ENCODE assay signal across 14 cellular contexts in the genomic region with DNA sequence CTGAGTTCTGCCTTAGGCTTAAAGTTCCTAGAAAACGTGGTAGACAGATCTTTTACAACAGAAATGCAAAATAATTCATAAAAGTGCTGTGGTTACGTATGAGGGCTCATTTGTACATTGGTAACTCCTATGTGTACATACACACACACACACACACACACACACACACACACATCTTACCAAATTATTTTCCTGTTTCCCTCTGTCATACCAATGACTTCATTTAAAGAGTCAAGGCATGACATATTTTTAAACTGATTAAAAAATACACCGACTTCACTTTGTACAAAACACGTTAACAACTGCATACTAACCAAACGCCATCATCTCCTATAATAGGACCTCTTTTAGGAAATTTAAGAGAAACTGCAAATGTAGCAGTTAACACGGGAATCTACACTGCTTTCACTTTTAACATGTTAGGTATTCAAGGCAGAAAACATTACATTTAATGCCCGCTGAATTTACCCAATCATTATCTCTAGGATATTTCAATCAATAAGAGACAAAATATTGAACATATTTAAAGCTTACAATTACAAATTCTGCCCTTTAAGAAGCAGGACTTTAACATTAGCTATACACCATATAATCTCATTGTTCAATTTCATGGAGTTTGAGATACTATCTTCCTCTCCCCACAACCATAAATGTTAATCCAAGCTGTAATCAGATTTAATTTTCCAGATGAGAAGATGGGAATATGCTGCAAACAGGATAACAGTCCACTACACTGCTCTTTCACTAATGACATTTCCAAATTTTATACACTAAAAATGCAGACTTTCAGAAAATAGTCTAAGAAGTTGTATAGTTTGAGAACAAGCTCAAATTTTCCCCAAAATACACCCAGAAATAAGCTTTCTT.
A peak's percentile ranks its signal among the peaks of the same experiment; 100 is the strongest.
DNase-seq lines count a peak whose midpoint lies in the region; ATAC-seq, FAIRE-seq and TF ChIP-seq lines count a peak whose summit lies in the region.
"Had no signal": no experiment of that assay in that cellular context is flagged by ENCODE, and none has a peak within 500 bp of the region (broad histone marks: within the 10 kb centered on the region; RNA-seq: fewer than 3 reads in every experiment).

No MANE protein-coding gene starts in this region.

- H3K36me3 ChIP-seq in BLaER1: no peaks in the 10 kb centered on the region
- no peaks in the 10 kb centered on the region for H3K36me3 ChIP-seq in kidney (ENCODE audit: control insufficient read depth in 1 of 2, insufficient read depth in 2 of 2, low read length in 2 of 2)
- H3K36me3 ChIP-seq: thoracic aorta had no signal

- peaks cover 10% of the 10 kb centered on the region for H3K4me1 Mint-ChIP-seq in activated B cell treated with CpG ODN at 0.5 μM for 24 hours
- H3K4me1 Mint-ChIP-seq in activated CD4-positive, alpha-beta T cell treated with anti-CD3 and anti-CD28 coated beads, Interleukin-2, amount 10 ng/mL, durations not matched to agents 24 days and 14 days: peaks cover 8% of the 10 kb centered on the region

- no peak for TF ChIP-seq POLR2A in GM12892 (IDR thresholded peaks at IDR 0.05; ENCODE audit: low read depth, low read length)

- intact Hi-C loops in activated B cell treated with CpG ODN at 0.5 μM for 24 hours (cut with micrococcal nuclease): no loop called here
- intact Hi-C loops in kidney (cut with DNase I): no loop called here
- intact Hi-C loops in activated CD4-positive, alpha-beta T cell treated with anti-CD3 and anti-CD28 coated beads, Interleukin-2, amount 10 ng/mL, durations not matched to agents 24 days and 14 days (cut with micrococcal nuclease): no loop called here

- H3K27ac ChIP-seq in BLaER1 (no peak overlapping the region), kidney (ENCODE audit: low read depth in 2 of 2, low read length in 2 of 2) (no peak overlapping the region)
- H3K27ac ChIP-seq: thoracic aorta had no signal

- H3K27me3 ChIP-seq in BLaER1: no peaks in the 10 kb centered on the region

- H3K9ac ChIP-seq in BLaER1: no peak overlapping the region
- no peak overlapping the region for H3K9ac ChIP-seq in kidney (ENCODE audit: low read length in 2 of 2)

- no peaks in the 10 kb centered on the region for H3K9me3 Mint-ChIP-seq in activated B cell treated with CpG ODN at 0.5 μM for 24 hours
- H3K9me3 Mint-ChIP-seq in activated CD4-positive, alpha-beta T cell treated with anti-CD3 and anti-CD28 coated beads, Interleukin-2, amount 10 ng/mL, durations not matched to agents 24 days and 14 days: peaks cover 4% of the 10 kb centered on the region

- peaks cover 4% of the 10 kb centered on the region; the same call in 1 of the 2 replicates for H3K9me3 ChIP-seq in BLaER1
- H3K9me3 ChIP-seq in kidney (ENCODE audit: control insufficient read depth in 1 of 2, low read length in 2 of 2): no peaks in the 10 kb centered on the region
- H3K9me3 ChIP-seq: thoracic aorta had no signal

- TF ChIP-seq CTCF in activated B cell treated with CpG ODN at 0.5 μM for 24 hours (IDR thresholded peaks at IDR 0.05): no peak
- no peak for TF ChIP-seq CTCF in kidney (IDR thresholded peaks at IDR 0.05; ENCODE audit: borderline replicate concordance, extremely low read depth, insufficient read depth)

- no peak for ATAC-seq in activated B cell treated with CpG ODN at 0.5 μM for 24 hours (ENCODE audit: low read depth)

- FAIRE-seq in GM12892 (lab: Jason Lieb, UNC) (peak; percentile 42), kidney (lab: Jason Lieb, UNC) (no peak)
- FAIRE-seq: keratinocyte had no signal

- DNase-seq in GM12892 (ENCODE audit: insufficient read length) (no peak), activated B cell treated with CpG ODN at 0.5 μM for 24 hours (no peak), kidney (no peak), SW480 (ENCODE audit: low spot score) (no peak), NCI-H2196 (lab: John Stamatoyannopoulos, UW; ENCODE audit: unreplicated experiment) (no peak), NCI-H2107 (lab: John Stamatoyannopoulos, UW) (no peak)
- no peak for DNase-seq in activated CD4-positive, alpha-beta T cell treated with anti-CD3 and anti-CD28 coated beads, Interleukin-2, amount 10 ng/mL, durations not matched to agents 24 days and 14 days
- DNase-seq: central memory CD4-positive, alpha-beta T cell; DND-41; Right ventricle myocardium superior had no signal

- H3K36me3 Mint-ChIP-seq in activated B cell treated with CpG ODN at 0.5 μM for 24 hours (ENCODE audit: low read depth): peaks cover 5% of the 10 kb centered on the region
- no peaks in the 10 kb centered on the region for H3K36me3 Mint-ChIP-seq in activated CD4-positive, alpha-beta T cell treated with anti-CD3 and anti-CD28 coated beads, Interleukin-2, amount 10 ng/mL, durations not matched to agents 24 days and 14 days (ENCODE audit: low read depth)

- no peaks in the 10 kb centered on the region for H3K27me3 Mint-ChIP-seq in activated B cell treated with CpG ODN at 0.5 μM for 24 hours
- no peaks in the 10 kb centered on the region for H3K27me3 Mint-ChIP-seq in activated CD4-positive, alpha-beta T cell treated with anti-CD3 and anti-CD28 coated beads, Interleukin-2, amount 10 ng/mL, durations not matched to agents 24 days and 14 days
- H3K27me3 Mint-ChIP-seq: progenitor cell of endocrine pancreas had no signal

- H3K4me3 Mint-ChIP-seq in activated B cell treated with CpG ODN at 0.5 μM for 24 hours: peak overlapping the region; percentile 65
- H3K4me3 Mint-ChIP-seq in activated CD4-positive, alpha-beta T cell treated with anti-CD3 and anti-CD28 coated beads, Interleukin-2, amount 10 ng/mL, durations not matched to agents 24 days and 14 days: no peak overlapping the region

- POLR2A ChIA-PET in activated B cell treated with CpG ODN at 0.5 μM for 24 hours (lab: Charles Lee): no interaction called here

- peak overlapping the region; percentile 26 for H3K4me2 ChIP-seq in BLaER1

- CTCF ChIA-PET in activated B cell treated with CpG ODN at 0.5 μM for 24 hours (lab: Charles Lee): no interaction called here

- H3K4me1 ChIP-seq in BLaER1 (no peaks in the 10 kb centered on the region), kidney (ENCODE audit: control insufficient read depth in 1 of 2, insufficient read depth in 1 of 2, low read depth in 1 of 2, low read length in 2 of 2) (peaks cover 0 to 5% of the 10 kb centered on the region in 2 donors)

- no peak overlapping the region for H3K27ac Mint-ChIP-seq in activated B cell treated with CpG ODN at 0.5 μM for 24 hours
- no peak overlapping the region for H3K27ac Mint-ChIP-seq in activated CD4-positive, alpha-beta T cell treated with anti-CD3 and anti-CD28 coated beads, Interleukin-2, amount 10 ng/mL, durations not matched to agents 24 days and 14 days
- H3K27ac Mint-ChIP-seq: progenitor cell of endocrine pancreas had no signal

- H4K20me1 ChIP-seq in BLaER1: peaks cover 24% of the 10 kb centered on the region; the same call in 1 of the 2 replicates

- H3K4me3 ChIP-seq in BLaER1: no peak overlapping the region
- peak overlapping the region; percentile 43 to 61 for H3K4me3 ChIP-seq in kidney (ENCODE audit: low read length in 2 of 2)
- H3K4me3 ChIP-seq: thoracic aorta had no signal
